ENCODE assay signal across 16 cellular contexts in the genomic region with DNA sequence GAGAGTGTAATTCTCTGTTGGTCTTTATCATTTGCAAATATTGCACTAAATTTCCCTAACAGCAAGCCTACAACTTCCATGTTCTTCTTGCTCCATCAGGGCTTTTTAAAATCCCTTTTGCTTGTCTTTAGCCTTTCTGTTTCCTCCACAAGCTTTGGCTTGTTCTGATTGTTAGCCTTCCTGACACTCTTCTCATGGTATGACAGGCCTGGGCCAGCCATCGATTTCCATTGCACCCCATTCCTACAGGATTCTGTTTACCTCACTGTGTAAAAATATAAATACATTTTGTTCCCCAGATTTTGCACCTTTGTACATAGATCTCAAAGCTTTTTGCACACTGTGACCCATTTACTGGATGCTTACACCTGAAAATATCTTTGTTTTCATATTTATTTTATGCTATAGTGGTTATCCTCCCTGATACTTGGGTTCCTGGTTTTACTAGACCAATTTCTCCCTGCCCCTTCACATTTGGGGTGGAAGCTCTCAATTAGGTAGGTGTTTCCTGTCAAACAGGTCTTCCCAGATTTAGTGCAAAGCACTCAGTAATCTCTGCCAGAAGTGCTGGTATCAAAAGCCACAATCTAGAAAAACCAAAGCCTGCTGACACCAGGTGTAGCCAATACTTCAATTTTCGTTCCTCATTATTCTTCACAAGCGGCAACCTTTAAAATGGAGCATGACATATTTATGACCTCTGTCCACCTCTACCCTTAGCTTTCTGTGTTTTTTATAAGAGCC. TPM values are rescaled to one million over a fixed set of nuclear protein-coding genes. Genes with fewer than 3 reads are reported as not detected.
DNase-seq lines count a peak whose midpoint lies in the region; TF ChIP-seq lines count a peak whose summit lies in the region.
"Had no signal": no experiment of that assay in that cellular context is flagged by ENCODE, and none has a peak within 500 bp of the region (broad histone marks: within the 10 kb centered on the region; RNA-seq: fewer than 3 reads in every experiment).

No MANE protein-coding gene starts in this region.

- peak overlapping the region; percentile 76 to 91 (median 82) for H3K27ac ChIP-seq in esophagus squamous epithelium

- in situ Hi-C loops in GM13976 (cut with MboI; ENCODE audit: low sequenced_read_pairs, unreplicated experiment): loop anchor here (10.0 kb wide), 1 partner anchor 137 kb away; no protein-coding TSS in a partner anchor

- H3K27me3 ChIP-seq in esophagus squamous epithelium: no peaks in the 10 kb centered on the region

- intact Hi-C loops in esophagus squamous epithelium (cut with DNase I): no loop called here

- peaks cover 0 to 36% (median 0%) of the 10 kb centered on the region in 3 donors for H3K4me1 ChIP-seq in esophagus squamous epithelium

- peak overlapping the region in 3 of 4 donors; percentile 9 to 30 (median 21) for H3K4me3 ChIP-seq in esophagus squamous epithelium

- DNase-seq in HT-29 (ENCODE audit: low spot score) (peak; percentile 80), NCI-H774 (lab: John Stamatoyannopoulos, UW) (peak; percentile 64), esophagus squamous epithelium (lab: John Stamatoyannopoulos, UW) (no peak), ureter (ENCODE audit: low spot score) (peak; percentile 47), AG08395 (ENCODE audit: low spot score) (no peak), GM13976 (ENCODE audit: low spot score) (no peak)
- no peak for DNase-seq in activated effector memory CD4-positive, alpha-beta T cell treated with Interleukin-2 at 50 U/mL for 16 hours
- DNase-seq: activated CD4-positive, CD25-positive, alpha-beta regulatory T cell; activated naive CD4-positive, alpha-beta T cell treated with anti-CD3 and anti-CD28 coated beads, Interleukin-2, amount 50 U/mL, for 16 hours; activated T-cell treated with anti-CD3 and anti-CD28 coated beads, Interleukin-2, amount 50 U/mL, for 48 hours; CD4-positive, alpha-beta T cell; effector CD8-positive, alpha-beta T cell; glutamatergic neuron; natural killer cell; NCI-H446; substantia nigra had no signal

- H3K36me3 ChIP-seq in esophagus squamous epithelium: no peaks in the 10 kb centered on the region

- 23 to 48% methylated on average over 3 of the region's 3 CpGs for WGBS in esophagus squamous epithelium, 2 donors

- no peak for TF ChIP-seq CTCF in esophagus squamous epithelium (IDR thresholded peaks at IDR 0.05)
- no peak for TF ChIP-seq CTCF in GM13976 (IDR thresholded peaks at IDR 0.05; ENCODE audit: borderline replicate concordance, control extremely low read depth, extremely low read depth, insufficient read depth, missing control alignments)

- no peak for TF ChIP-seq POLR2A in esophagus squamous epithelium (IDR thresholded peaks at IDR 0.05)

- no peaks in the 10 kb centered on the region for H3K9me3 ChIP-seq in esophagus squamous epithelium

RNA-seq across cellular contexts. Expression of a gene that starts 57.9 kb away (rescaled TPM):
- total RNA-seq in HT-29 (2014; rRNA removed; shearing (Covaris generic)): 2.1 and 2.3 TPM in 2 replicates
- 10 to 100 TPM in 3 of 4 donors, 1 to 10 TPM in 1; 9.4 to 15.6 (median 13.6) TPM for total RNA-seq in esophagus squamous epithelium
- total RNA-seq in ureter: 11.0 TPM

Comparison
In these comparisons a context has a peak if more than half of its experiments do, and no peak if none do; other contexts are left out.
1. DNase-seq: peak in HT-29 (single experiment), NCI-H774 (single experiment) and ureter (single experiment); none in esophagus squamous epithelium (single experiment), AG08395 (single experiment), activated effector memory CD4-positive, alpha-beta T cell treated with Interleukin-2 at 50 U/mL for 16 hours (single experiment) and GM13976 (single experiment).